In genomic region chr10:115827180-115827579, GRCh38 we compare ENCODE assay signal across 26 cellular contexts.
A peak's percentile ranks its signal among the peaks of the same experiment; 100 is the strongest.
DNase-seq lines count a peak whose midpoint lies in the region; FAIRE-seq and TF ChIP-seq lines count a peak whose summit lies in the region.
"Had no signal": no experiment of that assay in that cellular context is flagged by ENCODE, and none has a peak within 500 bp of the region (broad histone marks: within the 10 kb centered on the region; RNA-seq: fewer than 3 reads in every experiment).

No MANE protein-coding gene starts in this region.

- FAIRE-seq in frontal cortex (lab: Jason Lieb, UNC), result no peak
- FAIRE-seq: G401.6, GM12891, HTR-8/SVneo had no signal

- peak overlapping the region; percentile 52 for H3K27ac Mint-ChIP-seq in glutamatergic neuron (ENCODE audit: unreplicated experiment)
- H3K27ac Mint-ChIP-seq: activated naive CD8-positive, alpha-beta T cell treated with anti-CD3 and anti-CD28 coated beads, Interleukin-2, amount 10 ng/mL, durations not matched to agents 7 days and 5 days; activated T-helper 17 cell treated with anti-CD3 and anti-CD28 coated beads, Interleukin-2, amount 50 U/mL, for 72 hours; neural progenitor cell; stimulated activated naive B cell treated with anti-CD40 and anti-IgM and Interleukin-4, amounts not matched to agents 10 μg/mL and 1 μg/mL and 100 μg/mL, for 72 hours had no signal

- H4K20me1 ChIP-seq in osteoblast (ENCODE audit: insufficient read depth, low read length), result no peaks in the 10 kb centered on the region
- H4K20me1 ChIP-seq in OCI-LY7 (ENCODE audit: insufficient read depth, low read length), result no peaks in the 10 kb centered on the region

- H3K9me3 Mint-ChIP-seq in glutamatergic neuron (ENCODE audit: unreplicated experiment), result peaks cover 3% of the 10 kb centered on the region

- no peak for TF ChIP-seq CTCF in glutamatergic neuron (IDR thresholded peaks at IDR 0.05; ENCODE audit: partially characterized antibody, unreplicated experiment)
- TF ChIP-seq CTCF in osteoblast (IDR thresholded peaks at IDR 0.05; ENCODE audit: extremely low read depth, low read depth, low read length), result no peak
- no peak for TF ChIP-seq CTCF in OCI-LY7 (conservative IDR thresholded peaks at IDR 0.05; ENCODE audit: low read length)

- H3K4me1 ChIP-seq in adipocyte (ENCODE audit: control insufficient read depth, insufficient read depth, low read length), result peaks cover 34% of the 10 kb centered on the region
- H3K4me1 ChIP-seq in osteoblast (ENCODE audit: insufficient read depth, low read length), result peaks cover 29% of the 10 kb centered on the region
- H3K4me1 ChIP-seq in OCI-LY7 (ENCODE audit: insufficient read depth, low read length, poor library complexity, severe bottlenecking), result no peaks in the 10 kb centered on the region
- H3K4me1 ChIP-seq: neural progenitor cell, transverse colon had no signal

- CTCF ChIA-PET in OCI-LY7 (lab: Charles Lee; ENCODE audit: unreplicated experiment), result no interaction called here

- H3K9ac ChIP-seq in adipocyte (ENCODE audit: low read length), result no peak overlapping the region
- H3K9ac ChIP-seq: neural progenitor cell had no signal

- H3K9me3 ChIP-seq in adipocyte (ENCODE audit: control insufficient read depth, low read length) (no peaks in the 10 kb centered on the region), osteoblast (ENCODE audit: low read depth, low read length) (no peaks in the 10 kb centered on the region), OCI-LY7 (ENCODE audit: low read length) (no peaks in the 10 kb centered on the region)
- H3K9me3 ChIP-seq: SJSA1, transverse colon had no signal

- H3K4me3 ChIP-seq in adipocyte (ENCODE audit: low read length) (peak overlapping the region; percentile 9), osteoblast (ENCODE audit: insufficient read depth, low read length) (no peak overlapping the region), OCI-LY7 (ENCODE audit: low read depth, low read length, poor library complexity, severe bottlenecking) (no peak overlapping the region)
- H3K4me3 ChIP-seq: cardiac muscle cell, dorsolateral prefrontal cortex, neural progenitor cell, SJSA1, transverse colon had no signal

- H3K4me3 Mint-ChIP-seq in glutamatergic neuron (ENCODE audit: unreplicated experiment), result no peak overlapping the region
- H3K4me3 Mint-ChIP-seq: activated naive CD8-positive, alpha-beta T cell treated with anti-CD3 and anti-CD28 coated beads, Interleukin-2, amount 10 ng/mL, durations not matched to agents 7 days and 5 days; activated T-helper 17 cell treated with anti-CD3 and anti-CD28 coated beads, Interleukin-2, amount 50 U/mL, for 72 hours; neural progenitor cell; stimulated activated naive B cell treated with anti-CD40 and anti-IgM and Interleukin-4, amounts not matched to agents 10 μg/mL and 1 μg/mL and 100 μg/mL, for 72 hours had no signal

- intact Hi-C loops in OCI-LY7 (cut with micrococcal nuclease; ENCODE audit: unreplicated experiment), result no loop called here

- no peaks in the 10 kb centered on the region for H3K9me2 ChIP-seq in OCI-LY7 (ENCODE audit: insufficient read depth, low read length)

- DNase-seq in EH (ENCODE audit: low read depth) (peak; percentile 68), adipocyte (ENCODE audit: low read depth) (peak; percentile 22), glutamatergic neuron (no peak), osteoblast (ENCODE audit: insufficient read length, low spot score, missing footprints) (no peak), Kasumi-1 (lab: John Stamatoyannopoulos, UW) (no peak), frontal cortex (ENCODE audit: low spot score in 2 of 2) (no peak), OCI-LY7 (ENCODE audit: low spot score) (no peak), NCI-H2107 (lab: John Stamatoyannopoulos, UW) (no peak)
- DNase-seq: activated naive CD8-positive, alpha-beta T cell treated with anti-CD3 and anti-CD28 coated beads, Interleukin-2, amount 10 ng/mL, durations not matched to agents 7 days and 5 days; AML-193; dorsolateral prefrontal cortex; hippocampal formation; NCI-H1105 treated with DMSO at 0.1 percent for 48 hours; PC-3; retina; stimulated activated CD4-positive, alpha-beta T cell treated with anti-CD3 and anti-CD28 coated beads, Interleukin-15, amount 100 ng/mL, for 24 hours; stimulated activated naive B cell treated with anti-CD40 and anti-IgM and Interleukin-4, amounts not matched to agents 10 μg/mL and 1 μg/mL and 100 μg/mL, for 72 hours; T-helper 2 cell; transverse colon had no signal

- no peaks in the 10 kb centered on the region for H3K27me3 Mint-ChIP-seq in glutamatergic neuron (ENCODE audit: unreplicated experiment)
- H3K27me3 Mint-ChIP-seq: activated naive CD8-positive, alpha-beta T cell treated with anti-CD3 and anti-CD28 coated beads, Interleukin-2, amount 10 ng/mL, durations not matched to agents 7 days and 5 days; activated T-helper 17 cell treated with anti-CD3 and anti-CD28 coated beads, Interleukin-2, amount 50 U/mL, for 72 hours; stimulated activated naive B cell treated with anti-CD40 and anti-IgM and Interleukin-4, amounts not matched to agents 10 μg/mL and 1 μg/mL and 100 μg/mL, for 72 hours had no signal

- H3K36me3 ChIP-seq in adipocyte (ENCODE audit: control insufficient read depth, insufficient read depth, low read length, severe bottlenecking) (no peaks in the 10 kb centered on the region), osteoblast (ENCODE audit: insufficient read depth, low read length) (no peaks in the 10 kb centered on the region), OCI-LY7 (ENCODE audit: insufficient read depth, low read length) (no peaks in the 10 kb centered on the region)
- H3K36me3 ChIP-seq: cardiac muscle cell, neural progenitor cell, SJSA1, transverse colon had no signal

- H3K4me2 ChIP-seq in osteoblast (ENCODE audit: insufficient read depth, low read length) (no peak overlapping the region), OCI-LY7 (ENCODE audit: low read length) (no peak overlapping the region)
- H3K4me2 ChIP-seq: neural progenitor cell had no signal

- peaks cover 8% of the 10 kb centered on the region for H3K36me3 Mint-ChIP-seq in glutamatergic neuron (ENCODE audit: unreplicated experiment)
- H3K36me3 Mint-ChIP-seq: activated naive CD8-positive, alpha-beta T cell treated with anti-CD3 and anti-CD28 coated beads, Interleukin-2, amount 10 ng/mL, durations not matched to agents 7 days and 5 days; neural progenitor cell; stimulated activated naive B cell treated with anti-CD40 and anti-IgM and Interleukin-4, amounts not matched to agents 10 μg/mL and 1 μg/mL and 100 μg/mL, for 72 hours had no signal

- no peaks in the 10 kb centered on the region for H3K79me2 ChIP-seq in osteoblast (ENCODE audit: insufficient read depth, low read length)
- no peaks in the 10 kb centered on the region for H3K79me2 ChIP-seq in OCI-LY7 (ENCODE audit: insufficient read depth, low read depth, low read length)

- POLR2A ChIA-PET in OCI-LY7 (lab: Charles Lee), result interaction anchor here (0.7 kb wide), 1 partner anchor 77 kb away, joined by 3 read pairs; no protein-coding TSS in a partner anchor

- H3K27me3 ChIP-seq in adipocyte (replicated peaks; ENCODE audit: control insufficient read depth, insufficient read depth, low read length) (no peaks in the 10 kb centered on the region), osteoblast (ENCODE audit: insufficient read depth, low read length) (no peaks in the 10 kb centered on the region)
- H3K27me3 ChIP-seq: cardiac muscle cell, dorsolateral prefrontal cortex, neural progenitor cell, SJSA1, transverse colon had no signal

- H3K27ac ChIP-seq in osteoblast (ENCODE audit: low read depth, low read length) (no peak overlapping the region), OCI-LY7 (ENCODE audit: low read depth, low read length, poor library complexity, severe bottlenecking) (no peak overlapping the region)
- H3K27ac ChIP-seq: cardiac muscle cell, dorsolateral prefrontal cortex, neural progenitor cell, SJSA1, transverse colon had no signal

- BruUV-seq in OCI-LY7 (replicated peaks; lab: Mats Ljungman, UMichigan), result no TSS peak

- H3K4me1 Mint-ChIP-seq in glutamatergic neuron (ENCODE audit: low read depth, unreplicated experiment), result peaks cover 24% of the 10 kb centered on the region
- H3K4me1 Mint-ChIP-seq: activated naive CD8-positive, alpha-beta T cell treated with anti-CD3 and anti-CD28 coated beads, Interleukin-2, amount 10 ng/mL, durations not matched to agents 7 days and 5 days; activated T-helper 17 cell treated with anti-CD3 and anti-CD28 coated beads, Interleukin-2, amount 50 U/mL, for 72 hours; neural progenitor cell; stimulated activated naive B cell treated with anti-CD40 and anti-IgM and Interleukin-4, amounts not matched to agents 10 μg/mL and 1 μg/mL and 100 μg/mL, for 72 hours had no signal

- H2AFZ ChIP-seq in osteoblast (ENCODE audit: low read length) (peak overlapping the region; percentile 70), OCI-LY7 (ENCODE audit: low read length) (no peak overlapping the region)
- H2AFZ ChIP-seq: neural progenitor cell had no signal

Comparison
In these comparisons a context has a peak if more than half of its experiments do, and no peak if none do; other contexts are left out.
1. DNase-seq: peak in EH (single experiment) and adipocyte (single experiment); none in glutamatergic neuron (single experiment), osteoblast (single experiment), Kasumi-1 (0 of 2), frontal cortex (0 of 2), OCI-LY7 (single experiment) and NCI-H2107 (single experiment).